In the genomic region with DNA sequence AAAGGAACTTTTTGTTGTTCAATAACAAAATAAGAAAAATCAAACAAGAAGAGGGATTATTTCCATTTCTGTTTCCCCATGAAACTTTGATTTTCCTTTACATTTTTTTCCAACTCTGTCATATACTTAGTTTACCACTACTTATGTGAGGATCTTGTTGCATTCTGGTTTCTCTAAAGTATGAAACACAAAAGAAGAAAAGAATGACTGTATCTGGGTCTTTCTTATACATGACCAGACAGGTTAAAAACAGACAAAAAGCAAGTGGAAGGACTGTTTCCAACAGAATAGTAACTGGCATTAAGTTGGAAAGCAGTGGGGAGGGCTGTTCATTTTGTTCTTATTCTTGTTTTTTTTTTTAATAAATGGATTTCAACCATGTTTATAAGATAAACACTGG, we compare ENCODE assay signal across 31 cellular contexts.
"Had no signal": no experiment of that assay in that cellular context is flagged by ENCODE, and none has a peak within 500 bp of the region (broad histone marks: within the 10 kb centered on the region; RNA-seq: fewer than 3 reads in every experiment).

No MANE protein-coding gene starts in this region.

- DNase-seq: activated CD4-positive, alpha-beta memory T cell treated with anti-CD3 and anti-CD28 coated beads for 36 hours; activated CD4-positive, alpha-beta T cell treated with anti-CD3 and anti-CD28 coated beads for 36 hours; activated CD4-positive, alpha-beta T cell treated with anti-CD3 and anti-CD28 coated beads, Interleukin-2, amount 10 ng/mL, durations not matched to agents 24 days and 14 days; activated CD4-positive, CD25-positive, alpha-beta regulatory T cell; activated CD4-positive, CD25-positive, alpha-beta regulatory T cell treated with anti-CD3 and anti-CD28 coated beads, Interleukin-2, amount 50 U/mL, for 72 hours; activated CD8-positive, alpha-beta memory T cell treated with anti-CD3 and anti-CD28 coated beads, Interleukin-2, amount 10 ng/mL, durations not matched to agents 7 days and 5 days; activated CD8-positive, alpha-beta memory T cell treated with anti-CD3 and anti-CD28 coated beads, Interleukin-2, amount 50 U/mL, for 4 hours; activated CD8-positive, alpha-beta T cell treated with anti-CD3 and anti-CD28 coated beads, Interleukin-2, amount 10 ng/mL, durations not matched to agents 7 days and 5 days; activated effector memory CD4-positive, alpha-beta T cell treated with anti-CD3 and anti-CD28 coated beads, Interleukin-2, amount 50 U/mL, for 16 hours; activated naive CD4-positive, alpha-beta T cell treated with anti-CD3 and anti-CD28 coated beads for 36 hours; activated naive CD8-positive, alpha-beta T cell treated with anti-CD3 and anti-CD28 coated beads for 36 hours; activated naive CD8-positive, alpha-beta T cell treated with anti-CD3 and anti-CD28 coated beads, Interleukin-2, amount 50 U/mL, for 24 hours; activated T-cell treated with anti-CD3 and anti-CD28 coated beads, Interleukin-2, amount 50 U/mL, for 1 hour; activated T-cell treated with anti-CD3 and anti-CD28 coated beads, Interleukin-2, amount 50 U/mL, for 48 hours; adrenal gland; amygdala; aorta; body of pancreas; central memory CD4-positive, alpha-beta T cell; cerebellar nuclear complex; colonic mucosa; effector CD8-positive, alpha-beta T cell; erythroblast; foreskin melanocyte; heart right ventricle; T-helper 2 cell had no signal

- H3K9me3 ChIP-seq: adrenal gland, body of pancreas, colonic mucosa, esophagus muscularis mucosa, gastroesophageal sphincter, heart right ventricle had no signal

- H3K27ac ChIP-seq: adrenal gland, body of pancreas, cardiac muscle cell, colonic mucosa, esophagus muscularis mucosa, gastroesophageal sphincter, heart right ventricle had no signal

- H3K4me3 ChIP-seq: adrenal gland, body of pancreas, cardiac muscle cell, colonic mucosa, esophagus muscularis mucosa, gastroesophageal sphincter, heart right ventricle had no signal

- H3K36me3 ChIP-seq: adrenal gland, cardiac muscle cell, colonic mucosa, esophagus muscularis mucosa, gastroesophageal sphincter, heart right ventricle had no signal

- H3K27me3 ChIP-seq: adrenal gland, body of pancreas, cardiac muscle cell, colonic mucosa, esophagus muscularis mucosa, gastroesophageal sphincter, heart right ventricle had no signal

- ATAC-seq: activated CD4-positive, alpha-beta T cell treated with anti-CD3 and anti-CD28 coated beads for 36 hours; activated CD8-positive, alpha-beta memory T cell treated with anti-CD3 and anti-CD28 coated beads, Interleukin-2, amount 10 ng/mL, durations not matched to agents 7 days and 5 days; activated CD8-positive, alpha-beta T cell treated with anti-CD3 and anti-CD28 coated beads, Interleukin-2, amount 10 ng/mL, durations not matched to agents 7 days and 5 days; activated naive CD8-positive, alpha-beta T cell treated with anti-CD3 and anti-CD28 coated beads, Interleukin-2, amount 50 U/mL, for 24 hours; body of pancreas; gastroesophageal sphincter; heart right ventricle had no signal

- FAIRE-seq: endometrium, endothelial cell of umbilical vein had no signal

- H3K4me1 ChIP-seq: adrenal gland, body of pancreas, colonic mucosa, esophagus muscularis mucosa, gastroesophageal sphincter, heart right ventricle had no signal
